Comparison of ENCODE assay signal across 9 cellular contexts in genomic region chr2:193584522-193584938, GRCh38.
DNase-seq lines count a peak whose midpoint lies in the region; ATAC-seq and TF ChIP-seq lines count a peak whose summit lies in the region.
"Had no signal": no experiment of that assay in that cellular context is flagged by ENCODE, and none has a peak within 500 bp of the region (broad histone marks: within the 10 kb centered on the region; RNA-seq: fewer than 3 reads in every experiment).

No MANE protein-coding gene starts in this region.

- WGBS in smooth muscle cell (ENCODE audit: low lambda C conversion rate) = 95% methylated on average over 1 of the region's 1 CpG

- POLR2A ChIA-PET in CD8-positive, alpha-beta memory T cell (lab: Charles Lee) = no interaction called here

- H3K9ac ChIP-seq in smooth muscle cell (ENCODE audit: low read depth) = no peak overlapping the region

- TF ChIP-seq CTCF in cardiac fibroblast (IDR thresholded peaks at IDR 0.05; ENCODE audit: low read depth, low read length) (peak; percentile 58), smooth muscle cell (IDR thresholded peaks at IDR 0.05; ENCODE audit: borderline replicate concordance, insufficient read depth, poor library complexity, severe bottlenecking) (peak; percentile 37), tibial artery (IDR thresholded peaks at IDR 0.05) (no peak)

- peak; percentile 9 for DNase-seq in NCI-H2029 treated with DMSO at 0.1 percent for 48 hours (lab: John Stamatoyannopoulos, UW)
- DNase-seq in NCI-H2029 (lab: John Stamatoyannopoulos, UW) = no peak
- peak; percentile 40 for DNase-seq in MV-4-11 (lab: John Stamatoyannopoulos, UW)
- DNase-seq in cardiac fibroblast (ENCODE audit: low read depth in 2 of 2) = peak; percentile 31 to 65
- no peak for DNase-seq in smooth muscle cell (lab: John Stamatoyannopoulos, UW; ENCODE audit: unreplicated experiment)
- no peak for DNase-seq in CD8-positive, alpha-beta memory T cell
- no peak for DNase-seq in tibial artery

- H3K4me1 ChIP-seq in smooth muscle cell (ENCODE audit: low read depth) = no peaks in the 10 kb centered on the region
- H3K4me1 ChIP-seq in CD8-positive, alpha-beta memory T cell (ENCODE audit: insufficient read depth, low read length) = no peaks in the 10 kb centered on the region
- no peaks in the 10 kb centered on the region for H3K4me1 ChIP-seq in tibial artery

- no peaks in the 10 kb centered on the region for H3K27me3 ChIP-seq in smooth muscle cell (ENCODE audit: low read depth)
- no peaks in the 10 kb centered on the region for H3K27me3 ChIP-seq in CD8-positive, alpha-beta memory T cell (ENCODE audit: insufficient read depth, low read length, poor library complexity, severe bottlenecking)
- H3K27me3 ChIP-seq in tibial artery = no peaks in the 10 kb centered on the region

- ATAC-seq in HG02610 (IDR thresholded peaks at IDR 0.05; ENCODE audit: unreplicated experiment) = peak; percentile 97

- H3F3A ChIP-seq in smooth muscle cell (ENCODE audit: low read depth) = no peaks in the 10 kb centered on the region

- H3K4me3 Mint-ChIP-seq in CD8-positive, alpha-beta memory T cell = no peak overlapping the region
- H3K4me3 Mint-ChIP-seq: activated naive CD4-positive, alpha-beta T cell treated with anti-CD3 and anti-CD28 coated beads, Interleukin-2, amount 50 U/mL, for 24 hours had no signal

- H3K9me3 ChIP-seq in smooth muscle cell (replicated peaks; ENCODE audit: low read depth) (no peaks in the 10 kb centered on the region), tibial artery (peaks cover 0 to 4% (median 3%) of the 10 kb centered on the region in 3 donors)
- H3K9me3 ChIP-seq in CD8-positive, alpha-beta memory T cell (ENCODE audit: low read length) = no peaks in the 10 kb centered on the region

- H3K79me2 ChIP-seq in smooth muscle cell (ENCODE audit: low read depth) = no peaks in the 10 kb centered on the region

- no peaks in the 10 kb centered on the region for H3K27me3 Mint-ChIP-seq in CD8-positive, alpha-beta memory T cell
- H3K27me3 Mint-ChIP-seq: activated naive CD4-positive, alpha-beta T cell treated with anti-CD3 and anti-CD28 coated beads, Interleukin-2, amount 50 U/mL, for 24 hours had no signal

- CTCF ChIA-PET in CD8-positive, alpha-beta memory T cell (lab: Charles Lee) = no interaction called here

- H3K9me3 Mint-ChIP-seq in CD8-positive, alpha-beta memory T cell = peaks cover 0 to 14% (median under 1%) of the 10 kb centered on the region in 5 donors
- H3K9me3 Mint-ChIP-seq: activated naive CD4-positive, alpha-beta T cell treated with anti-CD3 and anti-CD28 coated beads, Interleukin-2, amount 50 U/mL, for 24 hours had no signal

- H3K27ac ChIP-seq in smooth muscle cell (ENCODE audit: low read depth) (no peak overlapping the region), tibial artery (no peak overlapping the region)
- H3K27ac ChIP-seq in CD8-positive, alpha-beta memory T cell (ENCODE audit: low read depth, low read length) = no peak overlapping the region

- no peaks in the 10 kb centered on the region for H3K36me3 Mint-ChIP-seq in CD8-positive, alpha-beta memory T cell
- H3K36me3 Mint-ChIP-seq: activated naive CD4-positive, alpha-beta T cell treated with anti-CD3 and anti-CD28 coated beads, Interleukin-2, amount 50 U/mL, for 24 hours had no signal

- H3K4me3 ChIP-seq in cardiac fibroblast (replicated peaks in 1 of 2; ENCODE audit: low read depth in 2 of 2, low read length in 2 of 2) = no peak overlapping the region
- no peak overlapping the region for H3K4me3 ChIP-seq in smooth muscle cell
- H3K4me3 ChIP-seq in CD8-positive, alpha-beta memory T cell (ENCODE audit: low read length) = no peak overlapping the region
- H3K4me3 ChIP-seq in tibial artery = no peak overlapping the region

- H2AFZ ChIP-seq in smooth muscle cell (ENCODE audit: low read depth) = no peak overlapping the region

- no peak overlapping the region for H3K4me2 ChIP-seq in smooth muscle cell

- no peaks in the 10 kb centered on the region for H3K4me1 Mint-ChIP-seq in CD8-positive, alpha-beta memory T cell
- H3K4me1 Mint-ChIP-seq: activated naive CD4-positive, alpha-beta T cell treated with anti-CD3 and anti-CD28 coated beads, Interleukin-2, amount 50 U/mL, for 24 hours had no signal

- intact Hi-C loops in tibial artery (cut with DNase I; ENCODE audit: low total_unique reads) = no loop called here

- no peaks in the 10 kb centered on the region for H4K20me1 ChIP-seq in smooth muscle cell (ENCODE audit: low read depth)

- H3K27ac Mint-ChIP-seq in CD8-positive, alpha-beta memory T cell = no peak overlapping the region
- H3K27ac Mint-ChIP-seq: activated naive CD4-positive, alpha-beta T cell treated with anti-CD3 and anti-CD28 coated beads, Interleukin-2, amount 50 U/mL, for 24 hours had no signal

- no peaks in the 10 kb centered on the region for H3K36me3 ChIP-seq in smooth muscle cell (ENCODE audit: low read depth)
- no peaks in the 10 kb centered on the region for H3K36me3 ChIP-seq in CD8-positive, alpha-beta memory T cell (ENCODE audit: insufficient read depth, low read length)
- H3K36me3 ChIP-seq in tibial artery = no peaks in the 10 kb centered on the region

Comparison
In these comparisons a context has a peak if more than half of its experiments do, and no peak if none do; other contexts are left out.
1. DNase-seq: peak in NCI-H2029 treated with DMSO at 0.1 percent for 48 hours (single experiment), MV-4-11 (single experiment) and cardiac fibroblast (2 of 2); none in NCI-H2029 (single experiment), smooth muscle cell (single experiment), CD8-positive, alpha-beta memory T cell (0 of 5) and tibial artery (0 of 2).
2. CTCF ChIP-seq: peak in cardiac fibroblast (single experiment) and smooth muscle cell (single experiment); none in tibial artery (0 of 2).